Comparison of ENCODE assay signal across 8 cellular contexts in genomic region chr3:171460226-171461086, GRCh38. TPM values are rescaled to one million over a fixed set of nuclear protein-coding genes. Genes with fewer than 3 reads are reported as not detected.
A peak's percentile ranks its signal among the peaks of the same experiment; 100 is the strongest.
DNase-seq lines count a peak whose midpoint lies in the region; ATAC-seq and TF ChIP-seq lines count a peak whose summit lies in the region.

Gene TNIK, minus strand, starts transcription at chr3:171460405. Its CDS starts 342 bp downstream, at chr3:171460063.

- intact Hi-C loops in activated B cell treated with CpG ODN at 0.5 μM for 24 hours (cut with micrococcal nuclease), result loop anchor here (2.0 to 10.0 kb wide), 7 partner anchors 206 to 1796 kb away; partner anchors contain the start of genes ECT2, EIF5A2, FNDC3B and MECOM

- TF ChIP-seq CTCF in activated B cell treated with CpG ODN at 0.5 μM for 24 hours (IDR thresholded peaks at IDR 0.05), result no peak

- peak within 1 kb of the TSS; percentile 87 for H3K27ac ChIP-seq in caudate nucleus (ENCODE audit: low read depth, low read length)

- CTCF ChIA-PET in activated B cell treated with CpG ODN at 0.5 μM for 24 hours (lab: Charles Lee), result interaction anchor here (1.2 kb wide), 1 partner anchor 273 kb away, joined by 3 read pairs; no protein-coding TSS in a partner anchor

- DNase-seq in ACHN (peak; percentile 88), NCI-H2171 (lab: John Stamatoyannopoulos, UW) (peak; percentile 86), activated B cell treated with CpG ODN at 0.5 μM for 24 hours (peak; percentile 66), caudate nucleus (lab: John Stamatoyannopoulos, UW) (peak; percentile 41 to 98 (median 92)), islet precursor cell (peak; percentile 93)
- DNase-seq in stimulated activated CD4-positive, alpha-beta T cell treated with anti-CD3 and anti-CD28 coated beads, Interleukin-12 subunit alpha, Interleukin-12 subunit beta, amount 100 ng/mL, for 4 hours, result peak; percentile 87

- H3K27me3 Mint-ChIP-seq in activated B cell treated with CpG ODN at 0.5 μM for 24 hours, result peaks cover 9% of the 10 kb centered on the region

- peaks cover 2% of the 10 kb centered on the region for H3K36me3 Mint-ChIP-seq in activated B cell treated with CpG ODN at 0.5 μM for 24 hours (ENCODE audit: low read depth)

- H3K27ac Mint-ChIP-seq in activated B cell treated with CpG ODN at 0.5 μM for 24 hours, result peak within 1 kb of the TSS; percentile 77

- POLR2A ChIA-PET in activated B cell treated with CpG ODN at 0.5 μM for 24 hours (lab: Charles Lee), result interaction anchor here (0.6 to 0.7 kb wide), 4 partner anchors 18 to 1506 kb away, joined by 3 read pairs; no protein-coding TSS in a partner anchor

- H3K4me3 Mint-ChIP-seq in activated B cell treated with CpG ODN at 0.5 μM for 24 hours, result peak within 1 kb of the TSS; percentile 93

- no peaks in the 10 kb centered on the region for H3K9me3 Mint-ChIP-seq in activated B cell treated with CpG ODN at 0.5 μM for 24 hours

- in situ Hi-C loops in ACHN (cut with HindIII; ENCODE audit: low pct_ligation_motif_present, low pct_unique_long_range_greater_than_20kb, low sequenced_read_pairs), result no loop called here

- H3K4me1 Mint-ChIP-seq in activated B cell treated with CpG ODN at 0.5 μM for 24 hours, result peaks cover 39% of the 10 kb centered on the region

- ATAC-seq in GM18858 (IDR thresholded peaks at IDR 0.05; ENCODE audit: unreplicated experiment) (peak; percentile 56), HG03066 (IDR thresholded peaks at IDR 0.05; ENCODE audit: low read depth, unreplicated experiment) (peak; percentile 80), activated B cell treated with CpG ODN at 0.5 μM for 24 hours (ENCODE audit: low read depth) (peak; percentile 90)

RNA-seq across cellular contexts. Expression of gene TNIK, which starts in this region (rescaled TPM):
- total RNA-seq in activated B cell treated with CpG ODN at 0.5 μM for 24 hours, result 2.0 and 2.5 TPM in 2 replicates

Comparison
In these comparisons a context has a peak if more than half of its experiments do, and no peak if none do; other contexts are left out.
1. Peak in every context shown above with its lines: DNase-seq, ATAC-seq and H3K27ac ChIP-seq.